ENCODE assay signal across 8 cellular contexts in genomic region chrX:44876076-44876475, GRCh38. TPM values are rescaled to one million over a fixed set of nuclear protein-coding genes. Genes with fewer than 3 reads are reported as not detected.
DNase-seq lines count a peak whose midpoint lies in the region; ATAC-seq and TF ChIP-seq lines count a peak whose summit lies in the region.

No MANE protein-coding gene starts in this region.

- H3K36me3 Mint-ChIP-seq in CD4-positive, alpha-beta memory T cell: peaks cover 9 to 12% of the 10 kb centered on the region in 2 donors
- peaks cover 27% of the 10 kb centered on the region for H3K36me3 Mint-ChIP-seq in nephron progenitor cell (ENCODE audit: low read depth)

- H3K27me3 Mint-ChIP-seq in CD4-positive, alpha-beta memory T cell: no peaks in the 10 kb centered on the region
- H3K27me3 Mint-ChIP-seq in nephron progenitor cell (ENCODE audit: low read depth, poor library complexity): no peaks in the 10 kb centered on the region

- DNase-seq in CD4-positive, alpha-beta memory T cell: no peak
- DNase-seq in LNCaP clone FGC (ENCODE audit: low read depth) (no peak), cerebellar cortex (ENCODE audit: low spot score) (peak; percentile 12), nephron progenitor cell (no peak), mucosa of descending colon (no peak), epidermal melanocyte (ENCODE audit: insufficient read length, low spot score) (no peak), SIG-M5 (lab: John Stamatoyannopoulos, UW) (no peak)

- peak overlapping the region in 6 of 7 donors; percentile 59 to 100 (median 74) for H3K27ac Mint-ChIP-seq in CD4-positive, alpha-beta memory T cell
- H3K27ac Mint-ChIP-seq in nephron progenitor cell: no peak overlapping the region

- peak overlapping the region; percentile 4 for H3K27ac ChIP-seq in CD4-positive, alpha-beta memory T cell (ENCODE audit: low read depth, low read length)

- H3K9me3 Mint-ChIP-seq in CD4-positive, alpha-beta memory T cell: no peaks in the 10 kb centered on the region
- peaks cover 48% of the 10 kb centered on the region for H3K9me3 Mint-ChIP-seq in nephron progenitor cell

- H3K4me1 ChIP-seq in CD4-positive, alpha-beta memory T cell (ENCODE audit: insufficient read depth, low read length): peaks cover 46% of the 10 kb centered on the region
- H3K4me1 ChIP-seq in mucosa of descending colon (ENCODE audit: low read depth): no peaks in the 10 kb centered on the region

- peak overlapping the region; percentile 67 to 100 (median 88) for H3K4me3 Mint-ChIP-seq in CD4-positive, alpha-beta memory T cell
- H3K4me3 Mint-ChIP-seq in nephron progenitor cell: peak overlapping the region; percentile 96

- intact Hi-C loops in CD4-positive, alpha-beta memory T cell (cut with micrococcal nuclease): loop anchor here (10.0 kb wide), 2 partner anchors 69 to 631 kb away; no protein-coding TSS in a partner anchor
- intact Hi-C loops in mucosa of descending colon (cut with DNase I, micrococcal nuclease): no loop called here

- peaks cover 15 to 66% (median 43%) of the 10 kb centered on the region in 4 donors for H3K4me1 Mint-ChIP-seq in CD4-positive, alpha-beta memory T cell
- peaks cover 4% of the 10 kb centered on the region for H3K4me1 Mint-ChIP-seq in nephron progenitor cell

- ATAC-seq in mucosa of descending colon (no peak), HG02588 (IDR thresholded peaks at IDR 0.05; ENCODE audit: unreplicated experiment) (no peak)

- no peaks in the 10 kb centered on the region for H3K27me3 ChIP-seq in CD4-positive, alpha-beta memory T cell (ENCODE audit: insufficient read depth, low read length)

- POLR2A ChIA-PET in CD4-positive, alpha-beta memory T cell (lab: Charles Lee; ENCODE audit: partially characterized antibody): no interaction called here

- CTCF ChIA-PET in CD4-positive, alpha-beta memory T cell (lab: Charles Lee; ENCODE audit: partially characterized antibody): interaction anchor here (0.6 kb wide), 1 partner anchor 31 kb away, joined by 3 read pairs; no protein-coding TSS in a partner anchor

- no peaks in the 10 kb centered on the region for H3K36me3 ChIP-seq in CD4-positive, alpha-beta memory T cell (ENCODE audit: insufficient read depth, low read length)
- H3K36me3 ChIP-seq in mucosa of descending colon (ENCODE audit: low read depth): no peaks in the 10 kb centered on the region

- peak overlapping the region in 1 of 2 donors; percentile 62 for H3K4me3 ChIP-seq in CD4-positive, alpha-beta memory T cell (ENCODE audit: low read length in 2 of 2)
- H3K4me3 ChIP-seq in LNCaP clone FGC (ENCODE audit: low read depth, low read length) (peak overlapping the region; percentile 83), mucosa of descending colon (no peak overlapping the region)

- TF ChIP-seq CTCF in LNCaP clone FGC (IDR thresholded peaks at IDR 0.05; ENCODE audit: control insufficient read depth, extremely low read depth, insufficient read depth) (no peak), nephron progenitor cell (IDR thresholded peaks at IDR 0.05) (no peak), mucosa of descending colon (IDR thresholded peaks at IDR 0.05) (no peak)

- no peaks in the 10 kb centered on the region for H3K9me3 ChIP-seq in CD4-positive, alpha-beta memory T cell (ENCODE audit: control insufficient read depth in 1 of 2, low read length in 2 of 2)
- H3K9me3 ChIP-seq in mucosa of descending colon: no peaks in the 10 kb centered on the region

RNA-seq across cellular contexts. Expression of gene KDM6A, which starts 3.1 kb away (rescaled TPM):
- total RNA-seq in CD4-positive, alpha-beta memory T cell: 10 to 100 TPM; 44.9 to 51.2 TPM
- 10 to 100 TPM; 12.5 to 23.7 TPM for polyA plus RNA-seq in CD4-positive, alpha-beta memory T cell
- 10 to 100 TPM; 24.0 to 41.5 (median 36.5) TPM for total RNA-seq in mucosa of descending colon

RNA-seq across cellular contexts. Expression of gene DUSP21, which starts 32.3 kb away (rescaled TPM):
- not detected for total RNA-seq in CD4-positive, alpha-beta memory T cell
- polyA plus RNA-seq in CD4-positive, alpha-beta memory T cell: not detected
- total RNA-seq in mucosa of descending colon: not detected
